ENCODE assay signal across 8 cellular contexts in the genomic region with DNA sequence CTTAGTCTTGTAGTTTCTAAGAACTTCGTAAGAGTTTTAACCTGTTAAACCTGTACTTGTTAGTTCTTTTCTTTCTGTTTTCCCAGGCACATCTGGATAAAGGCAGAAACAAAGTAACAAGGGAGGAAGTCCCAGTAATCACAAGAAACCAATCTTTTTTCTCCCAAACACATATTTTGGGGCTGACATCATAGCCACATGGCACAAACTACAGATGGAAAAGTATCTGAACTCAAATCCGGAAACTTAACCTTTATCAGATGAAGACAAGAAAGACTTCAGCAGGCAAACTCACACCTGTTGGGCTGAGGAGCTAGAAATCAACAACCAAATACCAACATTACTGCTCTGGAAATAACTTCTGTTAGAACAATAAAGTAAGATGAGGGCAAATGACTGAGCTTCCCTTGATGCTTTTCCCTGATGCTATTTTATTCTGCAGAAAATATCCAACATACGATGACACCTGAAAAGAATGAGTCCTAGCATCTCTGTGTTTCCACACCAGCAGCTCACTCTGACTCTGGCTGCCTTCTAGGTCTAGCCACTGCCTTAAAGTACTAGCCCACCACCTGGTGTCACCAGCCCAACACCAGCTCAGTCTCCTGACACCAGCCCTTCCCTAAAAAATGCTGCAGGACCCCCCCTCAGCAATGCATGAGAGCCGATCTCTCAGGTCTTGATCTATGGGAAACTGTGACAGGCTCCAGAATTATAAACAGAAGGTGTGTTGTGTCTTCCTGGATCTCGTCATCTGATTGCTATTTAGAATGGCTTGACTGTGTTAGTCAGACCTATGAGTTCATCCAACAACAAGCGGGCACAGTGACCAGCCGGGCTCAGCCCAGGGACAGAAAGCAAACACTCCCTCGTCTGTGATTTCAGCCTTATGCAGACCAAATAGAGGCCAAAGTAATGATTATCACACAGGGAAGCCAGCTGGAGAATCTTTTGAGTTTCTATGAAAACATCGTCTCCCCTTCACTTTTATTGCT.
DNase-seq lines count a peak whose midpoint lies in the region; ATAC-seq and TF ChIP-seq lines count a peak whose summit lies in the region.

No MANE protein-coding gene starts in this region.

- no peaks in the 10 kb centered on the region for H3K79me2 ChIP-seq in mammary epithelial cell (ENCODE audit: insufficient read depth, low read length)

- in situ Hi-C loops in mammary epithelial cell (cut with MboI; ENCODE audit: low sequenced_read_pairs in 2 of 2) = no loop called here

- peak in 1 of 2 donors; percentile 40 for TF ChIP-seq EP300 in tibial nerve (IDR thresholded peaks at IDR 0.05)

- H3K27me3 ChIP-seq in mammary epithelial cell (ENCODE audit: insufficient read depth, low read length) = no peaks in the 10 kb centered on the region
- no peaks in the 10 kb centered on the region for H3K27me3 ChIP-seq in tibial nerve

- dilution Hi-C loops in mammary epithelial cell (cut with HindIII; ENCODE audit: low sequenced_read_pairs) = no loop called here

- TSS peak; percentile 78 for BruUV-seq in mammary epithelial cell (replicated peaks; lab: Mats Ljungman, UMichigan)

- no peak for TF ChIP-seq POLR2A in tibial nerve (IDR thresholded peaks at IDR 0.05)

- DNase-seq in HT1080 (ENCODE audit: low read depth) (peak; percentile 97), mammary epithelial cell (peak; percentile 94), left colon (no peak), tibial nerve (ENCODE audit: low spot score in 2 of 2) (peak; percentile 43 to 55), NCI-H1930 (lab: John Stamatoyannopoulos, UW) (no peak), NCI-H345 (lab: John Stamatoyannopoulos, UW) (no peak), NCI-H1105 (lab: John Stamatoyannopoulos, UW) (no peak)

- intact Hi-C loops in mammary epithelial cell (cut with micrococcal nuclease) (loop anchor here (1.0 to 5.0 kb wide), 5 partner anchors 13 to 169 kb away; a partner anchor contains a TSS), left colon (cut with DNase I, micrococcal nuclease) (no loop called here)

- WGBS in mammary epithelial cell (ENCODE audit: low coverage, missing lambda C conversion rate) = 5% methylated on average over 9 of the region's 9 CpGs
- 24 to 29% methylated on average over 9 of the region's 9 CpGs for WGBS in tibial nerve, 2 donors

- TF ChIP-seq CTCF in mammary epithelial cell (conservative IDR thresholded peaks at IDR 0.05 in 1 of 2, IDR thresholded peaks at IDR 0.05 in 1 of 2; ENCODE audit: extremely low read depth in 1 of 2, insufficient read depth in 1 of 2, low read depth in 1 of 2, low read length in 2 of 2) (no peak), tibial nerve (IDR thresholded peaks at IDR 0.05) (no peak)

- H3K36me3 ChIP-seq in mammary epithelial cell (ENCODE audit: insufficient read depth, low read length) (no peaks in the 10 kb centered on the region), tibial nerve (no peaks in the 10 kb centered on the region)

- H3K9ac ChIP-seq in mammary epithelial cell (ENCODE audit: insufficient read depth, low read length) = peak overlapping the region; percentile 89

- ATAC-seq in left colon = peak; percentile 45
- no peak for ATAC-seq in GM21529 (IDR thresholded peaks at IDR 0.05; ENCODE audit: unreplicated experiment)

- H3K4me3 ChIP-seq in mammary epithelial cell (replicated peaks in 1 of 3; ENCODE audit: insufficient read depth in 1 of 3, low read depth in 2 of 3, low read length in 3 of 3) (peak overlapping the region in 2 of 3 experiments; percentile 10 to 24), tibial nerve (no peak overlapping the region)

- CTCF ChIA-PET in mammary epithelial cell (lab: Charles Lee; ENCODE audit: low non-redundant PET) = no interaction called here

- H3K4me1 ChIP-seq in mammary epithelial cell (ENCODE audit: insufficient read depth, low read length) (peaks cover 43% of the 10 kb centered on the region), tibial nerve (peaks cover 0 to 47% (median 4%) of the 10 kb centered on the region in 4 donors)

- H2AFZ ChIP-seq in mammary epithelial cell (ENCODE audit: low read depth, low read length) = peak overlapping the region; percentile 4

- no peaks in the 10 kb centered on the region for H4K20me1 ChIP-seq in mammary epithelial cell (ENCODE audit: insufficient read depth, low read length)

- H3K27ac ChIP-seq in mammary epithelial cell (ENCODE audit: insufficient read depth, low read depth, low read length) = peak overlapping the region; percentile 99
- peak overlapping the region; percentile 64 to 89 (median 78) for H3K27ac ChIP-seq in tibial nerve

- H3K4me2 ChIP-seq in mammary epithelial cell (ENCODE audit: insufficient read depth, low read depth, low read length) = peak overlapping the region; percentile 82

- H3K9me3 ChIP-seq in mammary epithelial cell (replicated peaks; ENCODE audit: insufficient read depth, low read length) = no peaks in the 10 kb centered on the region
- no peaks in the 10 kb centered on the region for H3K9me3 ChIP-seq in tibial nerve

Comparison
In these comparisons a context has a peak if more than half of its experiments do, and no peak if none do; other contexts are left out.
1. DNase-seq: peak in HT1080 (single experiment), mammary epithelial cell (single experiment) and tibial nerve (2 of 2); none in left colon (0 of 2), NCI-H1930 (0 of 2), NCI-H345 (single experiment) and NCI-H1105 (single experiment).
2. H3K4me3 ChIP-seq: peak in mammary epithelial cell (2 of 3); none in tibial nerve (0 of 4).